1 cellular context compared by ENCODE assay signal in the genomic region with DNA sequence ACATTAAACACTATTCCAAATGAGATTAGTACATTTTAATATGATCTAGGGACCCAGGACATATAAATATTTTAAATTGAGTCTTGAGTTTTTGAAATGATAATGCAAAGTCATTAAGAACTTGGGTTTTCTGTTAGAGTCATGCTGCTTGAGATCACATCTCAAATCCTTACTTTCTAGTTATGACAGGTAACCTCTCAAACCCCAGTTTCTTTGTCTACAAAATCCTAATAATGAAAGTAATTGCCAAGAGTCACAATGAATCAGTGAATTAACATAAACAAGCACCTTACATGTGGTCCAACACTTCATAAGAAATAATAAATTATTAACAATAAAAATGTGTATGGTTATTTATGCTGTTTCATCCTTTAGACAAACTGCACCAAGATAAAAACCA.
TF ChIP-seq lines count a peak whose summit lies in the region.

No MANE protein-coding gene starts in this region.

TF ChIP-seq in WTC11, 78 proteins besides CTCF, POLR2A, EP300 and RAD21 (continued from another document):
- TF ChIP-seq, protein P1, sequence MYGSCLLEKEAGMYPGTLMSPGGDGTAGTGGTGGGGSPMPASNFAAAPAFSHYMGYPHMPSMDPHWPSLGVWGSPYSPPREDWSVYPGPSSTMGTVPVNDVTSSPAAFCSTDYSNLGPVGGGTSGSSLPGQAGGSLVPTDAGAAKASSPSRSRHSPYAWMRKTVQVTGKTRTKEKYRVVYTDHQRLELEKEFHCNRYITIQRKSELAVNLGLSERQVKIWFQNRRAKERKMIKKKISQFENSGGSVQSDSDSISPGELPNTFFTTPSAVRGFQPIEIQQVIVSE (CRISPR knock-in tag; IDR thresholded peaks at IDR 0.05; ENCODE audit: borderline replicate concordance): no peak
- no peak for TF ChIP-seq MYBL2 (CRISPR knock-in tag; IDR thresholded peaks at IDR 0.05)
